ENCODE assay signal across 1 cellular context in genomic region chr11:31870609-31871309, GRCh38.
TF ChIP-seq lines count a peak whose summit lies in the region.

No MANE protein-coding gene starts in this region.

TF ChIP-seq in WTC11, 78 proteins besides CTCF, POLR2A, EP300 and RAD21 (continued from another document):
- TF ChIP-seq FOXP4 (CRISPR knock-in tag; IDR thresholded peaks at IDR 0.05) = 0 out of 2 replicates have a peak, but pooled peaks have one; percentile 43
- TF ChIP-seq CREM (CRISPR knock-in tag; IDR thresholded peaks at IDR 0.05) = no peak
- no peak for TF ChIP-seq PRDM15 (CRISPR knock-in tag; IDR thresholded peaks at IDR 0.05)
- no peak for TF ChIP-seq STAT6 (CRISPR knock-in tag; conservative IDR thresholded peaks at IDR 0.05; ENCODE audit: low read depth)
- TF ChIP-seq AR (CRISPR knock-in tag; IDR thresholded peaks at IDR 0.05) = no peak
